ENCODE assay signal across 21 cellular contexts in genomic region chr5:117326997-117327396, GRCh38.
"Had no signal": no experiment of that assay in that cellular context is flagged by ENCODE, and none has a peak within 500 bp of the region (broad histone marks: within the 10 kb centered on the region; RNA-seq: fewer than 3 reads in every experiment).

No MANE protein-coding gene starts in this region.

- H3K9me3 ChIP-seq: adrenal gland, colonic mucosa had no signal

- H3K27me3 ChIP-seq: adrenal gland, colonic mucosa had no signal

- H3K4me1 ChIP-seq: adrenal gland, colonic mucosa had no signal

- ATAC-seq: activated CD8-positive, alpha-beta T cell treated with anti-CD3 and anti-CD28 coated beads for 36 hours; activated T-cell treated with anti-CD3 and anti-CD28 coated beads, Interleukin-2, amount 50 U/mL, for 72 hours; T-helper 17 cell had no signal

- DNase-seq: activated CD4-positive, alpha-beta T cell treated with anti-CD3 and anti-CD28 coated beads, Interleukin-2, amount 50 U/mL, for 1 hour; activated CD4-positive, CD25-positive, alpha-beta regulatory T cell; activated CD8-positive, alpha-beta memory T cell treated with anti-CD3 and anti-CD28 coated beads, Interleukin-2, amount 50 U/mL, for 4 hours; activated CD8-positive, alpha-beta T cell treated with anti-CD3 and anti-CD28 coated beads for 36 hours; activated gamma-delta T cell treated with Interleukin-2 at 50 U/mL for 16 hours; activated naive CD4-positive, alpha-beta T cell treated with anti-CD3 and anti-CD28 coated beads, Interleukin-2, amount 50 U/mL, for 16 hours; activated naive CD8-positive, alpha-beta T cell treated with anti-CD3 and anti-CD28 coated beads, Interleukin-2, amount 10 ng/mL, durations not matched to agents 7 days and 5 days; activated T-cell treated with anti-CD3 and anti-CD28 coated beads, Interleukin-2, amount 50 U/mL, for 72 hours; adrenal gland; anterior cingulate cortex; colonic mucosa; NCI-H1092; NCI-H1417 treated with DMSO at 0.1 percent for 48 hours; NCI-H1694; NCI-H2029; NCI-H510A treated with DMSO at 0.1 percent for 48 hours; NCI-H69; PC-9; SHP77 treated with DMSO at 0.1 percent for 48 hours; T-helper 17 cell; T-helper 9 cell had no signal

- H3K27ac ChIP-seq: adrenal gland, colonic mucosa, PC-9 had no signal

- H3K36me3 ChIP-seq: adrenal gland, colonic mucosa had no signal

- H3K4me3 ChIP-seq: adrenal gland, colonic mucosa, PC-9 had no signal
